Comparison of ENCODE assay signal across 8 cellular contexts in the genomic region with DNA sequence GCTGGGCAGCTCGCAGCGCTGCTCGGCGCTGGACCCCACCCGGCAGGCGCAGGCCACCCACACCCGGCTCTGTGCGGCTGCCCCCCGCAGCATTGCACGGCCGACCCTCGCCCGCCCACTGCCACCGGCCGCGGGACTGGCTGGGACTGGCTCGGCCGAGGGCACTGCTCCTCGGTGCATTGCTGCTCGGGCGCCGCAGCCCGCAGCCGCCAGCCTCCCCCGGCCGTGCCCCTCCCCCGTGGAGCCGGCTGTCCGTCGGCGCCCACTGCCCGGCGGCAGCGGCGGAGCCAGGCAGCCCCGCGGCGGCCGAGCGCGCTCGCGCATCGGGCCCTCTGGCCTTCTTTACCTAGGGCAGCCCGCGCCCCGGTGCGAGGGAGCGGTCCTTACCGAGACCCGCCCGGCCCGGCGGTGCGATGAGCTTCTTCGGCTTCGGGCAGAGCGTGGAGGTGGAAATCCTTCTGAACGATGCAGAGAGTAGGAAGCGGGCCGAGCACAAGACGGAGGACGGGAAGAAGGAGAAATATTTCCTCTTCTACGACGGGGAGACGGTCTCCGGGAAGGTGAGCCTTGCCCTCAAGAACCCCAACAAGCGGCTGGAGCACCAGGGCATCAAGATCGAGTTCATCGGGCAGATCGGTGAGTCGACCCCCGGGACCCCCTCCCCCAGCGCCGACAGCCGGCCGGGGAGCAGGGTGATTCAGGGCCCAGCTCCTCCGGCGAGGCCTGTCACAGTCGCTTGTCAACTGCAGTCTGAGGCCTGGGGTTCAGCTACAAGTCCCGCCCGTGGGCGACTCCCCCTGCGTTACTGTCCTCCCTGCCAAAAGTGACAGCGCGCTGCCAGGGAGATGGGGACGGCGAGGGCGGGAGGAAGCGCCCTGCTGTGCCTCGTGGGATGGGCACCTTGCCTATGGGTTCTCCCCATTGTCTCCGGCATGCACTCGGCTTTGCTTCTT. TPM values are rescaled to one million over a fixed set of nuclear protein-coding genes. Genes with fewer than 3 reads are reported as not detected.
DNase-seq lines count a peak whose midpoint lies in the region; ATAC-seq and TF ChIP-seq lines count a peak whose summit lies in the region.

No MANE protein-coding gene starts in this region.

- peaks cover 15 to 30% (median 16%) of the 10 kb centered on the region in 3 donors for H3K27me3 Mint-ChIP-seq in naive B cell

- H3K9me3 Mint-ChIP-seq in naive B cell: no peaks in the 10 kb centered on the region

- no peak for TF ChIP-seq CTCF in AG04450 (IDR thresholded peaks at IDR 0.05; ENCODE audit: low read depth, low read length)
- TF ChIP-seq CTCF in esophagus muscularis mucosa (IDR thresholded peaks at IDR 0.05): no peak

- H3K4me1 Mint-ChIP-seq in naive B cell: peaks cover 45 to 67% (median 46%) of the 10 kb centered on the region in 3 donors

- H3K4me3 Mint-ChIP-seq in naive B cell: peak overlapping the region; percentile 90 to 99 (median 94)

- H3K4me1 ChIP-seq in esophagus muscularis mucosa: peaks cover 37 to 62% (median 46%) of the 10 kb centered on the region in 4 donors

- no peak for DNase-seq in AG04450 (ENCODE audit: low read depth, low spot score)
- peak; percentile 40 for DNase-seq in NOMO-1 treated with DMSO at 0.1 percent for 48 hours (lab: John Stamatoyannopoulos, UW; ENCODE audit: unreplicated experiment)
- peak; percentile 60 for DNase-seq in activated T-cell treated with anti-CD3 and anti-CD28 coated beads, Interleukin-2, amount 50 U/mL, for 1 hour
- DNase-seq in esophagus muscularis mucosa (ENCODE audit: extremely low spot score): no peak
- DNase-seq in naive B cell: no peak
- peak; percentile 75 for DNase-seq in stimulated activated naive CD8-positive, alpha-beta T cell treated with anti-CD3 and anti-CD28 coated beads, Interleukin-15, Interleukin-2, amounts not matched to agents 100 U/mL and 50 U/mL, for 24 hours

- POLR2A ChIA-PET in AG04450 (lab: Yijun Ruan, JAX): interaction anchor here (0.6 to 2.4 kb wide), 8 partner anchors 20 to 1593 kb away, joined by 3 to 14 read pairs (median 4); a partner anchor contains a TSS

- CTCF ChIA-PET in AG04450 (lab: Charles Lee): interaction anchor here (1.0 to 2.8 kb wide), 6 partner anchors 13 to 191 kb away, joined by 3 to 11 read pairs (median 6); a partner anchor contains a TSS

- no peaks in the 10 kb centered on the region for H3K27me3 ChIP-seq in AG04450 (ENCODE audit: control insufficient read depth, insufficient read depth, low read length)
- no peaks in the 10 kb centered on the region for H3K27me3 ChIP-seq in esophagus muscularis mucosa

- no peak overlapping the region for H3K27ac ChIP-seq in AG04450 (ENCODE audit: low read depth, low read length)
- H3K27ac ChIP-seq in esophagus muscularis mucosa (replicated peaks in 1 of 4): peak overlapping the region; percentile 84 to 95 (median 89)

- ATAC-seq in GM18907 (IDR thresholded peaks at IDR 0.05; ENCODE audit: unreplicated experiment) (peak; percentile 19), HG03196 (IDR thresholded peaks at IDR 0.05; ENCODE audit: unreplicated experiment) (peak; percentile 12), naive B cell (ENCODE audit: low read depth in 2 of 2) (peak in 1 of 2 donors; percentile 0)
- peak; percentile 38 for ATAC-seq in stimulated activated naive CD8-positive, alpha-beta T cell treated with anti-CD3 and anti-CD28 coated beads, Interleukin-15, Interleukin-2, amounts not matched to agents 100 U/mL and 50 U/mL, for 24 hours

- no peak for TF ChIP-seq POLR2A in esophagus muscularis mucosa (IDR thresholded peaks at IDR 0.05; ENCODE audit: low read depth)

- intact Hi-C loops in esophagus muscularis mucosa (cut with DNase I): loop anchor here (2.0 to 10.0 kb wide), 2 partner anchors 28 to 110 kb away; a partner anchor contains a TSS

- H3K4me3 ChIP-seq in AG04450 (ENCODE audit: low read depth, low read length) (peak overlapping the region; percentile 86), esophagus muscularis mucosa (peak overlapping the region; percentile 75 to 89 (median 88))

- peak overlapping the region in 4 of 6 donors; percentile 41 to 95 (median 77) for H3K27ac Mint-ChIP-seq in naive B cell

- H3K36me3 Mint-ChIP-seq in naive B cell: peaks cover 0 to 6% of the 10 kb centered on the region in 2 donors

- H3K9me3 ChIP-seq in AG04450 (ENCODE audit: control insufficient read depth, insufficient read depth, low read length): no peaks in the 10 kb centered on the region
- no peaks in the 10 kb centered on the region for H3K9me3 ChIP-seq in esophagus muscularis mucosa

- 0% methylated on average over 28 of the region's 93 CpGs for WGBS in esophagus muscularis mucosa

- H3K36me3 ChIP-seq in esophagus muscularis mucosa: peaks cover 0 to 7% (median 3%) of the 10 kb centered on the region in 4 donors

- no peak for TF ChIP-seq EP300 in esophagus muscularis mucosa (IDR thresholded peaks at IDR 0.05)

RNA-seq across cellular contexts. Expression of a gene that starts 0.5 kb away (rescaled TPM):
- polyA plus RNA-seq in AG04450 (2011; rRNA removed) (49.9 and 53.7 TPM in 2 replicates), naive B cell (ENCODE audit: low read depth in 6 of 6) (10 to 100 TPM; 12.1 to 18.2 (median 14.7) TPM)
- 66.8 and 67.1 TPM in 2 replicates for polyA minus RNA-seq in AG04450 (2011; rRNA and poly(A)+ RNA removed)
- total RNA-seq in esophagus muscularis mucosa: 10 to 100 TPM; 30.2 to 50.2 (median 41.7) TPM

RNA-seq across cellular contexts. Expression of a gene that starts 1.2 kb away (rescaled TPM):
- polyA plus RNA-seq in AG04450 (2011; rRNA removed) (10.2 and 12.2 TPM in 2 replicates), naive B cell (ENCODE audit: low read depth in 6 of 6) (10 to 100 TPM in 2 of 6 donors, 1 to 10 TPM in 4; 6.2 to 13.2 (median 8.6) TPM)
- 18.7 and 19.2 TPM in 2 replicates for polyA minus RNA-seq in AG04450 (2011; rRNA and poly(A)+ RNA removed)
- total RNA-seq in esophagus muscularis mucosa: 1 to 10 TPM; 6.2 to 9.6 (median 8.8) TPM

RNA-seq across cellular contexts. Expression of a gene that starts 28.2 kb away (rescaled TPM):
- polyA plus RNA-seq in AG04450 (2011; rRNA removed) (73.3 and 80.8 TPM in 2 replicates), naive B cell (ENCODE audit: low read depth in 6 of 6) (100 to 1,000 TPM in 1 of 6 donors, 10 to 100 TPM in 5; 60.5 to 109 (median 71.1) TPM)
- polyA minus RNA-seq in AG04450 (2011; rRNA and poly(A)+ RNA removed): 51.9 and 52.5 TPM in 2 replicates
- total RNA-seq in esophagus muscularis mucosa: 10 to 100 TPM; 34.1 to 59.6 (median 50.2) TPM

RNA-seq across cellular contexts. Expression of a gene that starts 28.4 kb away (rescaled TPM):
- polyA plus RNA-seq in AG04450 (2011; rRNA removed): 22.1 and 24.7 TPM in 2 replicates
- 13.5 and 13.6 TPM in 2 replicates for polyA minus RNA-seq in AG04450 (2011; rRNA and poly(A)+ RNA removed)
- total RNA-seq in esophagus muscularis mucosa: 10 to 100 TPM; 18.3 to 25.0 (median 21.1) TPM
- 10 to 100 TPM; 13.0 to 17.1 (median 14.1) TPM for polyA plus RNA-seq in naive B cell (ENCODE audit: low read depth in 6 of 6)

RNA-seq across cellular contexts. Expression of a gene that starts 51.2 kb away (rescaled TPM):
- polyA plus RNA-seq in AG04450 (2011; rRNA removed) (not detected in 2 replicates), naive B cell (ENCODE audit: low read depth in 6 of 6) (not detected)
- polyA minus RNA-seq in AG04450 (2011; rRNA and poly(A)+ RNA removed): not detected in 2 replicates
- under 1 TPM in 3 of 4 donors, not detected in 1; 0.29 to 0.42 (median 0.32) TPM for total RNA-seq in esophagus muscularis mucosa

Comparison
In these comparisons a context has a peak if more than half of its experiments do, and no peak if none do; other contexts are left out.
1. DNase-seq: peak in NOMO-1 treated with DMSO at 0.1 percent for 48 hours (single experiment), activated T-cell treated with anti-CD3 and anti-CD28 coated beads, Interleukin-2, amount 50 U/mL, for 1 hour (single experiment) and stimulated activated naive CD8-positive, alpha-beta T cell treated with anti-CD3 and anti-CD28 coated beads, Interleukin-15, Interleukin-2, amounts not matched to agents 100 U/mL and 50 U/mL, for 24 hours (single experiment); none in AG04450 (single experiment), esophagus muscularis mucosa (single experiment) and naive B cell (single experiment).